Comparison of ENCODE assay signal across 8 cellular contexts in genomic region chr6:37083243-37084138, GRCh38.
DNase-seq lines count a peak whose midpoint lies in the region; ATAC-seq, FAIRE-seq and TF ChIP-seq lines count a peak whose summit lies in the region.

No MANE protein-coding gene starts in this region.

- no peak for FAIRE-seq in urothelium cell line (lab: Jason Lieb, UNC)

- H3K9me3 Mint-ChIP-seq in memory B cell = no peaks in the 10 kb centered on the region
- H3K9me3 Mint-ChIP-seq in activated naive CD4-positive, alpha-beta T cell treated with anti-CD3 and anti-CD28 coated beads, Interleukin-2, amount 10 ng/mL, durations not matched to agents 7 days and 5 days = no peaks in the 10 kb centered on the region
- no peaks in the 10 kb centered on the region for H3K9me3 Mint-ChIP-seq in activated naive CD4-positive, alpha-beta T cell treated with anti-CD3 and anti-CD28 coated beads, Interleukin-2, amount 50 U/mL, for 72 hours

- CTCF ChIA-PET in activated naive CD4-positive, alpha-beta T cell treated with anti-CD3 and anti-CD28 coated beads, Interleukin-2, amount 10 ng/mL, durations not matched to agents 7 days and 5 days (lab: Charles Lee) = interaction anchor here (0.7 kb wide), 1 partner anchor 33 kb away, joined by 3 read pairs; no protein-coding TSS in a partner anchor

- H3K36me3 Mint-ChIP-seq in memory B cell = no peaks in the 10 kb centered on the region
- no peaks in the 10 kb centered on the region for H3K36me3 Mint-ChIP-seq in activated naive CD4-positive, alpha-beta T cell treated with anti-CD3 and anti-CD28 coated beads, Interleukin-2, amount 10 ng/mL, durations not matched to agents 7 days and 5 days
- H3K36me3 Mint-ChIP-seq in activated naive CD4-positive, alpha-beta T cell treated with anti-CD3 and anti-CD28 coated beads, Interleukin-2, amount 50 U/mL, for 72 hours = peaks cover 0 to 5% of the 10 kb centered on the region in 2 donors

- DNase-seq in AG08396 (ENCODE audit: low spot score) (peak; percentile 67), NCI-H1417 (lab: John Stamatoyannopoulos, UW) (peak in 2 of 3 experiments; percentile 49 to 83), choroid plexus epithelial cell (ENCODE audit: low read depth) (peak; percentile 94), memory B cell (ENCODE audit: low spot score in 2 of 2) (no peak), urothelium cell line (ENCODE audit: low spot score) (no peak), OCI-M2 (lab: John Stamatoyannopoulos, UW; ENCODE audit: unreplicated experiment) (no peak)
- no peak for DNase-seq in activated naive CD4-positive, alpha-beta T cell treated with anti-CD3 and anti-CD28 coated beads, Interleukin-2, amount 10 ng/mL, durations not matched to agents 7 days and 5 days
- no peak for DNase-seq in activated naive CD4-positive, alpha-beta T cell treated with anti-CD3 and anti-CD28 coated beads, Interleukin-2, amount 50 U/mL, for 72 hours (ENCODE audit: low spot score in 2 of 2)

- no peak for ATAC-seq in memory B cell (ENCODE audit: low read depth)
- ATAC-seq in activated naive CD4-positive, alpha-beta T cell treated with anti-CD3 and anti-CD28 coated beads, Interleukin-2, amount 50 U/mL, for 72 hours = no peak

- H3K4me1 Mint-ChIP-seq in memory B cell = no peaks in the 10 kb centered on the region
- H3K4me1 Mint-ChIP-seq in activated naive CD4-positive, alpha-beta T cell treated with anti-CD3 and anti-CD28 coated beads, Interleukin-2, amount 10 ng/mL, durations not matched to agents 7 days and 5 days = peaks cover 5% of the 10 kb centered on the region

- peak overlapping the region; percentile 29 for H3K27ac Mint-ChIP-seq in memory B cell
- H3K27ac Mint-ChIP-seq in activated naive CD4-positive, alpha-beta T cell treated with anti-CD3 and anti-CD28 coated beads, Interleukin-2, amount 10 ng/mL, durations not matched to agents 7 days and 5 days = no peak overlapping the region
- no peak overlapping the region for H3K27ac Mint-ChIP-seq in activated naive CD4-positive, alpha-beta T cell treated with anti-CD3 and anti-CD28 coated beads, Interleukin-2, amount 50 U/mL, for 72 hours

- TF ChIP-seq CTCF in choroid plexus epithelial cell (conservative IDR thresholded peaks at IDR 0.05; ENCODE audit: low read depth, low read length) = no peak

- no peak overlapping the region for H3K4me3 ChIP-seq in choroid plexus epithelial cell (ENCODE audit: low read depth, low read length)

- H3K4me3 Mint-ChIP-seq in memory B cell = no peak overlapping the region
- no peak overlapping the region for H3K4me3 Mint-ChIP-seq in activated naive CD4-positive, alpha-beta T cell treated with anti-CD3 and anti-CD28 coated beads, Interleukin-2, amount 10 ng/mL, durations not matched to agents 7 days and 5 days

- peaks cover 2% of the 10 kb centered on the region for H3K27me3 Mint-ChIP-seq in memory B cell
- H3K27me3 Mint-ChIP-seq in activated naive CD4-positive, alpha-beta T cell treated with anti-CD3 and anti-CD28 coated beads, Interleukin-2, amount 10 ng/mL, durations not matched to agents 7 days and 5 days = peaks cover 40% of the 10 kb centered on the region

Comparison
In these comparisons a context has a peak if more than half of its experiments do, and no peak if none do; other contexts are left out.
1. DNase-seq: peak in AG08396 (single experiment), NCI-H1417 (2 of 3) and choroid plexus epithelial cell (single experiment); none in memory B cell (0 of 2), urothelium cell line (single experiment), activated naive CD4-positive, alpha-beta T cell treated with anti-CD3 and anti-CD28 coated beads, Interleukin-2, amount 10 ng/mL, durations not matched to agents 7 days and 5 days (single experiment), OCI-M2 (single experiment) and activated naive CD4-positive, alpha-beta T cell treated with anti-CD3 and anti-CD28 coated beads, Interleukin-2, amount 50 U/mL, for 72 hours (0 of 2).